ENCODE assay signal across 18 cellular contexts in genomic region chr1:160237558-160237957, GRCh38. TPM values are rescaled to one million over a fixed set of nuclear protein-coding genes. Genes with fewer than 3 reads are reported as not detected.
DNase-seq lines count a peak whose midpoint lies in the region; ATAC-seq, FAIRE-seq and TF ChIP-seq lines count a peak whose summit lies in the region.
"Had no signal": no experiment of that assay in that cellular context is flagged by ENCODE, and none has a peak within 500 bp of the region (broad histone marks: within the 10 kb centered on the region; RNA-seq: fewer than 3 reads in every experiment).

No MANE protein-coding gene starts in this region.

- no peaks in the 10 kb centered on the region for H3K9me3 Mint-ChIP-seq in MCF 10A (ENCODE audit: unreplicated experiment)
- H3K9me3 Mint-ChIP-seq in stimulated activated memory B cell treated with anti-CD40 and anti-IgM and Interleukin-4, amounts not matched to agents 10 μg/mL and 1 μg/mL and 100 μg/mL, for 72 hours, result no peaks in the 10 kb centered on the region
- H3K9me3 Mint-ChIP-seq: CD4-positive, alpha-beta T cell; HFFc6 had no signal

- H3K4me1 Mint-ChIP-seq in MCF 10A (ENCODE audit: insufficient read depth, unreplicated experiment), result peaks cover 6% of the 10 kb centered on the region
- H3K4me1 Mint-ChIP-seq in stimulated activated memory B cell treated with anti-CD40 and anti-IgM and Interleukin-4, amounts not matched to agents 10 μg/mL and 1 μg/mL and 100 μg/mL, for 72 hours, result peaks cover 31% of the 10 kb centered on the region

- H3K36me3 Mint-ChIP-seq in MCF 10A (ENCODE audit: insufficient read depth, unreplicated experiment), result peaks cover 95% of the 10 kb centered on the region
- H3K36me3 Mint-ChIP-seq in stimulated activated memory B cell treated with anti-CD40 and anti-IgM and Interleukin-4, amounts not matched to agents 10 μg/mL and 1 μg/mL and 100 μg/mL, for 72 hours, result peaks cover 51% of the 10 kb centered on the region

- TF ChIP-seq POLR2A in breast epithelium (IDR thresholded peaks at IDR 0.05), result no peak
- TF ChIP-seq POLR2A in K562 (conservative IDR thresholded peaks at IDR 0.05), result no peak

- no peak for TF ChIP-seq EP300 in K562 (IDR thresholded peaks at IDR 0.05; ENCODE audit: low read length)

- H2AFZ ChIP-seq in KMS-11 (ENCODE audit: low read depth), result no peak overlapping the region
- H2AFZ ChIP-seq in K562 (ENCODE audit: low read depth, low read length), result no peak overlapping the region

- no peaks in the 10 kb centered on the region for H3K27me3 ChIP-seq in breast epithelium
- H3K27me3 ChIP-seq in KMS-11 (ENCODE audit: insufficient read depth, low read depth), result no peaks in the 10 kb centered on the region
- H3K27me3 ChIP-seq in K562 (ENCODE audit: control insufficient read depth in 2 of 2, insufficient read depth in 2 of 2, low read length in 2 of 2), result no peaks in the 10 kb centered on the region
- H3K27me3 ChIP-seq: BLaER1 treated with 17β-estradiol and CSF1 and Interleukin-3, amounts not matched to agents 10 nM and 100 nM had no signal

- H3K9ac ChIP-seq in KMS-11, result no peak overlapping the region
- H3K9ac ChIP-seq in K562 (ENCODE audit: insufficient read depth in 1 of 2, low read depth in 2 of 2, low read length in 2 of 2), result no peak overlapping the region
- H3K9ac ChIP-seq: BLaER1 treated with 17β-estradiol and CSF1 and Interleukin-3, amounts not matched to agents 10 nM and 100 nM had no signal

- H3K9me1 ChIP-seq in K562 (ENCODE audit: control insufficient read depth, insufficient read depth, low read length), result no peaks in the 10 kb centered on the region

- in situ Hi-C loops in K562 (cut with MboI), result no loop called here

- CTCF ChIA-PET in MCF 10A (lab: Yijun Ruan, JAX), result interaction anchor here (1.4 to 11.9 kb wide), 5 partner anchors 12 to 137 kb away, joined by 3 to 103 read pairs (median 32); no protein-coding TSS in a partner anchor
- CTCF ChIA-PET in K562 (lab: Yijun Ruan, JAX; ENCODE audit: low intra/inter-chr PET ratio), result no interaction called here

- POLR2A ChIA-PET in MCF 10A (lab: Yijun Ruan, JAX), result no interaction called here
- POLR2A ChIA-PET in K562 (lab: Yijun Ruan, JAX), result interaction anchor here (0.6 to 5.4 kb wide), 2 partner anchors 14 to 932 kb away, joined by 3 to 20 read pairs; no protein-coding TSS in a partner anchor

- no peaks in the 10 kb centered on the region for H3K9me3 ChIP-seq in breast epithelium
- no peaks in the 10 kb centered on the region for H3K9me3 ChIP-seq in K562 (replicated peaks; ENCODE audit: control insufficient read depth, insufficient read depth, low read depth, low read length)
- H3K9me3 ChIP-seq: BLaER1 treated with 17β-estradiol and CSF1 and Interleukin-3, amounts not matched to agents 10 nM and 100 nM; HAP-1 had no signal

- H3K27ac Mint-ChIP-seq in MCF 10A (ENCODE audit: low read depth, unreplicated experiment), result peak overlapping the region; percentile 39
- H3K27ac Mint-ChIP-seq in stimulated activated memory B cell treated with anti-CD40 and anti-IgM and Interleukin-4, amounts not matched to agents 10 μg/mL and 1 μg/mL and 100 μg/mL, for 72 hours, result peak overlapping the region; percentile 49
- H3K27ac Mint-ChIP-seq: CD4-positive, alpha-beta T cell; HFFc6 had no signal

- no TSS peak for BruUV-seq in MCF 10A (replicated peaks; lab: Mats Ljungman, UMichigan)
- BruUV-seq in K562 (replicated peaks; lab: Mats Ljungman, UMichigan), result no TSS peak

- H3K4me2 ChIP-seq in KMS-11 (peak overlapping the region; percentile 35; the same call in 1 of the 2 replicates), K562 (ENCODE audit: insufficient read depth, low read length) (no peak overlapping the region)
- H3K4me2 ChIP-seq: BLaER1 treated with 17β-estradiol and CSF1 and Interleukin-3, amounts not matched to agents 10 nM and 100 nM had no signal

- TF ChIP-seq RAD21 in K562 (CRISPR knock-in tag; conservative IDR thresholded peaks at IDR 0.05 in 1 of 2, IDR thresholded peaks at IDR 0.05 in 1 of 2), result no peak

- H3K79me2 ChIP-seq in KMS-11 (ENCODE audit: insufficient read depth, low read depth) (no peaks in the 10 kb centered on the region), K562 (ENCODE audit: control insufficient read depth, insufficient read depth, low read length) (0 out of 3 replicates have a peak, but pooled peaks cover under 1% of the 10 kb centered on the region)

- WGBS in K562 (ENCODE audit: insufficient coverage, low coverage, missing lambda C conversion rate), result 95% methylated on average over 2 of the region's 2 CpGs

- DNase-seq in MCF 10A (ENCODE audit: unreplicated experiment) (no peak), breast epithelium (ENCODE audit: low spot score in 2 of 2) (no peak), K562 (ENCODE audit: extremely low read depth in 1 of 4, low spot score in 3 of 4) (no peak), SHP77 treated with DMSO at 0.1 percent for 48 hours (lab: John Stamatoyannopoulos, UW) (no peak)
- DNase-seq: 8988T; AML-193; Calu3; CD4-positive, alpha-beta T cell; DMS 273 treated with DMSO at 0.1 percent for 48 hours; HFFc6; IMR-90 had no signal

- H3K27ac ChIP-seq in breast epithelium (no peak overlapping the region), KMS-11 (peak overlapping the region; percentile 36; the same call in 1 of the 2 replicates), K562 (ENCODE audit: extremely low read depth, low read depth, low read length) (no peak overlapping the region)
- H3K27ac ChIP-seq: BLaER1 treated with 17β-estradiol and CSF1 and Interleukin-3, amounts not matched to agents 10 nM and 100 nM had no signal

- H3K4me1 ChIP-seq in breast epithelium (no peaks in the 10 kb centered on the region), KMS-11 (ENCODE audit: low read depth, poor library complexity, severe bottlenecking) (peaks cover 35% of the 10 kb centered on the region), K562 (replicated peaks in 1 of 2; ENCODE audit: control insufficient read depth in 2 of 2, insufficient read depth in 2 of 2, low read length in 2 of 2) (peaks cover 0 to 3% of the 10 kb centered on the region in 2 experiments; a peak in 1 of 5 replicates)
- H3K4me1 ChIP-seq: BLaER1 treated with 17β-estradiol and CSF1 and Interleukin-3, amounts not matched to agents 10 nM and 100 nM; HAP-1 had no signal

- H3K36me3 ChIP-seq in breast epithelium, result no peaks in the 10 kb centered on the region
- peaks cover 25% of the 10 kb centered on the region; the same call in 1 of the 2 replicates for H3K36me3 ChIP-seq in KMS-11 (ENCODE audit: insufficient read depth)
- H3K36me3 ChIP-seq in K562 (ENCODE audit: control insufficient read depth, insufficient read depth, low read length), result peaks cover 95% of the 10 kb centered on the region

- no peaks in the 10 kb centered on the region for H4K20me1 ChIP-seq in KMS-11 (ENCODE audit: insufficient read depth)
- H4K20me1 ChIP-seq in K562 (replicated peaks; ENCODE audit: control insufficient read depth, insufficient read depth, low read length), result 0 out of 2 replicates have a peak, but pooled peaks cover 3% of the 10 kb centered on the region

- no peak for TF ChIP-seq CTCF in MCF 10A (IDR thresholded peaks at IDR 0.05; ENCODE audit: unreplicated experiment)
- no peak for TF ChIP-seq CTCF in breast epithelium (IDR thresholded peaks at IDR 0.05)
- TF ChIP-seq CTCF in KMS-11 (conservative IDR thresholded peaks at IDR 0.05; ENCODE audit: low read depth, low read length), result no peak
- no peak for TF ChIP-seq CTCF in K562 (IDR thresholded peaks at IDR 0.05 in 2 of 3, conservative IDR thresholded peaks at IDR 0.05 in 1 of 3; ENCODE audit: insufficient read depth in 2 of 3, low read depth in 1 of 3, low read length in 3 of 3)

- no peaks in the 10 kb centered on the region for H3K27me3 Mint-ChIP-seq in MCF 10A (ENCODE audit: insufficient read depth, unreplicated experiment)
- H3K27me3 Mint-ChIP-seq in stimulated activated memory B cell treated with anti-CD40 and anti-IgM and Interleukin-4, amounts not matched to agents 10 μg/mL and 1 μg/mL and 100 μg/mL, for 72 hours, result no peaks in the 10 kb centered on the region
- H3K27me3 Mint-ChIP-seq: CD4-positive, alpha-beta T cell had no signal

- no peak for FAIRE-seq in K562 (lab: Jason Lieb, UNC)
- FAIRE-seq: H1 had no signal

- H3K4me3 ChIP-seq in breast epithelium (no peak overlapping the region), KMS-11 (IDR thresholded peaks at IDR 0.05; ENCODE audit: insufficient read depth, low read depth, low read length) (no peak overlapping the region), K562 (no peak overlapping the region)
- H3K4me3 ChIP-seq: BLaER1 treated with 17β-estradiol and CSF1 and Interleukin-3, amounts not matched to agents 10 nM and 100 nM; HAP-1 had no signal

- intact Hi-C loops in MCF 10A (cut with micrococcal nuclease) (no loop called here), breast epithelium (cut with DNase I; ENCODE audit: low total_unique reads) (no loop called here), K562 (cut with micrococcal nuclease) (no loop called here)

- H3K4me3 Mint-ChIP-seq in MCF 10A (ENCODE audit: unreplicated experiment), result no peak overlapping the region
- H3K4me3 Mint-ChIP-seq in stimulated activated memory B cell treated with anti-CD40 and anti-IgM and Interleukin-4, amounts not matched to agents 10 μg/mL and 1 μg/mL and 100 μg/mL, for 72 hours, result no peak overlapping the region
- H3K4me3 Mint-ChIP-seq: CD4-positive, alpha-beta T cell; HFFc6 had no signal

- no peak for ATAC-seq in K562
- ATAC-seq in stimulated activated memory B cell treated with anti-CD40 and anti-IgM and Interleukin-4, amounts not matched to agents 10 μg/mL and 1 μg/mL and 100 μg/mL, for 72 hours, result no peak
- ATAC-seq in GM19467 (IDR thresholded peaks at IDR 0.05; ENCODE audit: unreplicated experiment), result no peak

RNA-seq across cellular contexts. Expression of gene DCAF8, which starts 24.8 kb away (rescaled TPM):
- total RNA-seq in MCF 10A (2022) (181 and 208 TPM in 2 replicates), breast epithelium (100 to 1,000 TPM; 161 to 195 (median 161) TPM), K562 (2014; rRNA removed) (75.7 and 94.4 TPM in 2 replicates), K562 (2014; rRNA removed; fragmentation: Illumina TruSeq; extraction: Trizol) (67.3 and 75.3 TPM in 2 replicates), K562 (2015; rRNA removed; fragmentation: Illumina TruSeq; extraction: Trizol) (77.7 and 81.3 TPM in 2 replicates), K562 (2021) (86.0 and 110 TPM in 2 replicates)
- 485 and 515 TPM in 2 replicates for total RNA-seq in K562 (2011; cell fraction: chromatin; rRNA removed; ENCODE audit: low replicate concordance)
- total RNA-seq in K562 (2011; cell fraction: nucleolus; rRNA removed), result 264 and 276 TPM in 2 replicates
- 392 and 493 TPM in 2 replicates for total RNA-seq in K562 (2011; cell fraction: nucleoplasm; rRNA removed)
- polyA plus RNA-seq in K562 (2011; rRNA removed) (149 and 163 TPM in 2 replicates), K562 (2014; fragmentation: Illumina TruSeq; extraction: Trizol) (91.0 and 94.6 TPM in 2 replicates), K562 (2014; fragmentation: Nextera tagmentation; extraction: Ambion mirVana) (10 to 100 TPM; 11.6 to 19.5 TPM), K562 (2014; rRNA removed) (95.1 and 118 TPM in 2 replicates)
- polyA plus RNA-seq in K562 (2011; cell fraction: cytosol; rRNA removed), result 70.9 and 90.7 TPM in 2 replicates
- polyA plus RNA-seq in K562 (2011; cell fraction: nucleus; rRNA removed), result 1,126 and 1,145 TPM in 2 replicates
- polyA plus RNA-seq in K562 (2012), result 82.3 and 103 TPM in 2 replicates
- polyA minus RNA-seq in K562 (2011; rRNA and poly(A)+ RNA removed), result 113 and 120 TPM in 2 replicates
- polyA minus RNA-seq in K562 (2011; cell fraction: cytosol; rRNA and poly(A)+ RNA removed), result 30.9 and 45.8 TPM in 2 replicates
- polyA minus RNA-seq in K562 (2011; cell fraction: nucleus; rRNA and poly(A)+ RNA removed), result 206 and 317 TPM in 2 replicates

RNA-seq across cellular contexts. Expression of gene PEA15, which starts 32.4 kb away (rescaled TPM):
- total RNA-seq in MCF 10A (2022) (183 and 198 TPM in 2 replicates), breast epithelium (100 to 1,000 TPM in 2 of 3 donors, 10 to 100 TPM in 1; 69.8 to 128 (median 127) TPM), K562 (2014; rRNA removed) (23.4 and 32.7 TPM in 2 replicates), K562 (2014; rRNA removed; fragmentation: Illumina TruSeq; extraction: Trizol) (43.0 and 43.5 TPM in 2 replicates), K562 (2015; rRNA removed; fragmentation: Illumina TruSeq; extraction: Trizol) (34.4 and 34.8 TPM in 2 replicates), K562 (2021) (32.3 and 35.4 TPM in 2 replicates)
- total RNA-seq in K562 (2011; cell fraction: chromatin; rRNA removed; ENCODE audit: low replicate concordance), result 10.6 and 15.9 TPM in 2 replicates
- 10.9 and 11.2 TPM in 2 replicates for total RNA-seq in K562 (2011; cell fraction: nucleolus; rRNA removed)
- total RNA-seq in K562 (2011; cell fraction: nucleoplasm; rRNA removed), result 16.1 and 27.3 TPM in 2 replicates
- polyA plus RNA-seq in K562 (2011; rRNA removed) (78.7 and 139 TPM in 2 replicates), K562 (2014; fragmentation: Illumina TruSeq; extraction: Trizol) (155 and 175 TPM in 2 replicates), K562 (2014; fragmentation: Nextera tagmentation; extraction: Ambion mirVana) (10 to 100 TPM in 1 of 2 experiments, 1 to 10 TPM in 1; 8.2 to 11.9 TPM), K562 (2014; rRNA removed) (54.3 and 58.5 TPM in 2 replicates)
- polyA plus RNA-seq in K562 (2011; cell fraction: cytosol; rRNA removed), result 70.2 and 90.8 TPM in 2 replicates
- polyA plus RNA-seq in K562 (2011; cell fraction: nucleus; rRNA removed), result 36.1 and 50.9 TPM in 2 replicates
- polyA plus RNA-seq in K562 (2012), result 40.4 and 51.5 TPM in 2 replicates
- polyA minus RNA-seq in K562 (2011; rRNA and poly(A)+ RNA removed), result 35.0 and 68.8 TPM in 2 replicates
- polyA minus RNA-seq in K562 (2011; cell fraction: cytosol; rRNA and poly(A)+ RNA removed), result 23.9 and 34.5 TPM in 2 replicates
- 5.3 and 7.7 TPM in 2 replicates for polyA minus RNA-seq in K562 (2011; cell fraction: nucleus; rRNA and poly(A)+ RNA removed)

RNA-seq across cellular contexts. Expression of gene CASQ1, which starts 47.2 kb away (rescaled TPM):
- total RNA-seq in MCF 10A (2022), result not detected in 2 replicates
- under 1 TPM in 1 of 3 donors, not detected in 2; 0.59 TPM for total RNA-seq in breast epithelium
- not detected in 2 replicates for total RNA-seq in K562 (2011; cell fraction: chromatin; rRNA removed; ENCODE audit: low replicate concordance)
- total RNA-seq in K562 (2011; cell fraction: nucleolus; rRNA removed), result not detected in 2 replicates
- total RNA-seq in K562 (2011; cell fraction: nucleoplasm; rRNA removed), result not detected in 2 replicates
- not detected in 2 replicates for total RNA-seq in K562 (2014; rRNA removed)
- total RNA-seq in K562 (2014; rRNA removed; fragmentation: Illumina TruSeq; extraction: Trizol), result not detected in 2 replicates
- total RNA-seq in K562 (2015; rRNA removed; fragmentation: Illumina TruSeq; extraction: Trizol), result not detected in 2 replicates
- total RNA-seq in K562 (2021), result not detected in 2 replicates
- not detected in 2 replicates for polyA plus RNA-seq in K562 (2011; rRNA removed)
- not detected in 2 replicates for polyA plus RNA-seq in K562 (2011; cell fraction: cytosol; rRNA removed)
- polyA plus RNA-seq in K562 (2011; cell fraction: nucleus; rRNA removed), result not detected in 2 replicates
- polyA plus RNA-seq in K562 (2012), result 0.08 and 0.39 TPM in 2 replicates
- polyA plus RNA-seq in K562 (2014; fragmentation: Illumina TruSeq; extraction: Trizol), result not detected in 2 replicates
- polyA plus RNA-seq in K562 (2014; fragmentation: Nextera tagmentation; extraction: Ambion mirVana), result not detected
- not detected in 2 replicates for polyA plus RNA-seq in K562 (2014; rRNA removed)
- polyA minus RNA-seq in K562 (2011; rRNA and poly(A)+ RNA removed), result not detected in 2 replicates
- not detected in 2 replicates for polyA minus RNA-seq in K562 (2011; cell fraction: cytosol; rRNA and poly(A)+ RNA removed)
- not detected in 2 replicates for polyA minus RNA-seq in K562 (2011; cell fraction: nucleus; rRNA and poly(A)+ RNA removed)
- total RNA-seq: Calu3; CD4-positive, alpha-beta T cell; Daoy had no signal

RNA-seq across cellular contexts. Expression of gene PEX19, which starts 47.4 kb away (rescaled TPM):
- total RNA-seq in MCF 10A (2022), result 61.2 and 73.2 TPM in 2 replicates
- 100 to 1,000 TPM in 1 of 3 donors, 10 to 100 TPM in 2; 58.7 to 136 (median 80.1) TPM for total RNA-seq in breast epithelium
- total RNA-seq in K562 (2011; cell fraction: chromatin; rRNA removed; ENCODE audit: low replicate concordance), result 77.5 and 114 TPM in 2 replicates
- 65.7 and 66.1 TPM in 2 replicates for total RNA-seq in K562 (2011; cell fraction: nucleolus; rRNA removed)
- 63.5 and 65.6 TPM in 2 replicates for total RNA-seq in K562 (2011; cell fraction: nucleoplasm; rRNA removed)
- 35.6 and 36.5 TPM in 2 replicates for total RNA-seq in K562 (2014; rRNA removed)
- 44.5 and 51.3 TPM in 2 replicates for total RNA-seq in K562 (2014; rRNA removed; fragmentation: Illumina TruSeq; extraction: Trizol)
- total RNA-seq in K562 (2015; rRNA removed; fragmentation: Illumina TruSeq; extraction: Trizol), result 35.6 and 37.3 TPM in 2 replicates
- total RNA-seq in K562 (2021), result 60.2 and 64.9 TPM in 2 replicates
- 70.2 and 91.6 TPM in 2 replicates for polyA plus RNA-seq in K562 (2011; rRNA removed)
- polyA plus RNA-seq in K562 (2011; cell fraction: cytosol; rRNA removed), result 30.5 and 46.0 TPM in 2 replicates
- 65.1 and 108 TPM in 2 replicates for polyA plus RNA-seq in K562 (2011; cell fraction: nucleus; rRNA removed)
- 32.2 and 50.3 TPM in 2 replicates for polyA plus RNA-seq in K562 (2012)
- 51.9 and 59.8 TPM in 2 replicates for polyA plus RNA-seq in K562 (2014; fragmentation: Illumina TruSeq; extraction: Trizol)
- 100 to 1,000 TPM in 1 of 2 experiments, 10 to 100 TPM in 1; 81.2 to 103 TPM for polyA plus RNA-seq in K562 (2014; fragmentation: Nextera tagmentation; extraction: Ambion mirVana)
- polyA plus RNA-seq in K562 (2014; rRNA removed), result 32.5 and 33.7 TPM in 2 replicates
- polyA minus RNA-seq in K562 (2011; rRNA and poly(A)+ RNA removed), result 88.3 and 89.0 TPM in 2 replicates
- polyA minus RNA-seq in K562 (2011; cell fraction: cytosol; rRNA and poly(A)+ RNA removed), result 17.8 and 19.0 TPM in 2 replicates
- polyA minus RNA-seq in K562 (2011; cell fraction: nucleus; rRNA and poly(A)+ RNA removed), result 39.7 and 59.8 TPM in 2 replicates
